ENCODE assay signal across 13 cellular contexts in genomic region chr5:151233576-151234202, GRCh38. TPM values are rescaled to one million over a fixed set of nuclear protein-coding genes. Genes with fewer than 3 reads are reported as not detected.
DNase-seq lines count a peak whose midpoint lies in the region; ATAC-seq and TF ChIP-seq lines count a peak whose summit lies in the region.
"Had no signal": no experiment of that assay in that cellular context is flagged by ENCODE, and none has a peak within 500 bp of the region (broad histone marks: within the 10 kb centered on the region; RNA-seq: fewer than 3 reads in every experiment).

No MANE protein-coding gene starts in this region.

- TF ChIP-seq CTCF in natural killer cell (IDR thresholded peaks at IDR 0.05) (no peak), thyroid gland (IDR thresholded peaks at IDR 0.05) (no peak)

- TF ChIP-seq POLR2A in thyroid gland (IDR thresholded peaks at IDR 0.05) = no peak

- ATAC-seq in natural killer cell treated with Interleukin-12 subunit alpha and Interleukin-12 subunit beta and Interleukin-15 and Interleukin-18, amount 100 ng/mL, for 72 hours = no peak
- ATAC-seq in natural killer cell = no peak
- ATAC-seq in HG02642 (IDR thresholded peaks at IDR 0.05; ENCODE audit: poor library complexity, unreplicated experiment) = peak; percentile 69
- peak; percentile 51 for ATAC-seq in HG03571 (IDR thresholded peaks at IDR 0.05; ENCODE audit: unreplicated experiment)
- no peak for ATAC-seq in stimulated activated naive CD8-positive, alpha-beta T cell treated with anti-CD3 and anti-CD28 coated beads, Interleukin-15, amount 100 ng/mL, for 72 hours

- H3K4me3 ChIP-seq in thyroid gland (replicated peaks in 1 of 3) = no peak overlapping the region
- H3K4me3 ChIP-seq: skin epidermis had no signal

- H3K27me3 ChIP-seq in thyroid gland = no peaks in the 10 kb centered on the region
- H3K27me3 ChIP-seq: esophagus squamous epithelium had no signal

- H3K27ac ChIP-seq in thyroid gland = no peak overlapping the region

- peaks cover 0 to 3% of the 10 kb centered on the region in 2 donors for H3K27me3 Mint-ChIP-seq in natural killer cell treated with Interleukin-12 subunit alpha and Interleukin-12 subunit beta and Interleukin-15 and Interleukin-18, amount 100 ng/mL, for 72 hours
- no peaks in the 10 kb centered on the region for H3K27me3 Mint-ChIP-seq in natural killer cell (ENCODE audit: low read depth in 2 of 2)
- H3K27me3 Mint-ChIP-seq in stimulated activated naive CD8-positive, alpha-beta T cell treated with anti-CD3 and anti-CD28 coated beads, Interleukin-15, amount 100 ng/mL, for 72 hours = no peaks in the 10 kb centered on the region

- intact Hi-C loops in natural killer cell (cut with micrococcal nuclease) (loop anchor here (5.0 kb wide), 1 partner anchor 96 kb away; no protein-coding TSS in a partner anchor), thyroid gland (cut with DNase I) (no loop called here)

- H3K4me1 Mint-ChIP-seq in natural killer cell treated with Interleukin-12 subunit alpha and Interleukin-12 subunit beta and Interleukin-15 and Interleukin-18, amount 100 ng/mL, for 72 hours (ENCODE audit: low read depth in 2 of 2) = peaks cover 12 to 14% of the 10 kb centered on the region in 2 donors
- peaks cover 12% of the 10 kb centered on the region in 2 donors for H3K4me1 Mint-ChIP-seq in natural killer cell
- peaks cover 27% of the 10 kb centered on the region for H3K4me1 Mint-ChIP-seq in stimulated activated naive CD8-positive, alpha-beta T cell treated with anti-CD3 and anti-CD28 coated beads, Interleukin-15, amount 100 ng/mL, for 72 hours

- no peaks in the 10 kb centered on the region for H3K9me3 Mint-ChIP-seq in natural killer cell treated with Interleukin-12 subunit alpha and Interleukin-12 subunit beta and Interleukin-15 and Interleukin-18, amount 100 ng/mL, for 72 hours
- H3K9me3 Mint-ChIP-seq in natural killer cell = no peaks in the 10 kb centered on the region
- no peaks in the 10 kb centered on the region for H3K9me3 Mint-ChIP-seq in stimulated activated naive CD8-positive, alpha-beta T cell treated with anti-CD3 and anti-CD28 coated beads, Interleukin-15, amount 100 ng/mL, for 72 hours

- H3K27ac Mint-ChIP-seq in natural killer cell treated with Interleukin-12 subunit alpha and Interleukin-12 subunit beta and Interleukin-15 and Interleukin-18, amount 100 ng/mL, for 72 hours = peak overlapping the region; percentile 26 to 42
- H3K27ac Mint-ChIP-seq in natural killer cell = no peak overlapping the region
- no peak overlapping the region for H3K27ac Mint-ChIP-seq in stimulated activated naive CD8-positive, alpha-beta T cell treated with anti-CD3 and anti-CD28 coated beads, Interleukin-15, amount 100 ng/mL, for 72 hours

- 65 to 69% methylated on average over 9 of the region's 9 CpGs for WGBS in thyroid gland, 2 donors

- peaks cover 4 to 15% of the 10 kb centered on the region in 2 donors for H3K4me1 ChIP-seq in thyroid gland

- no peak for DNase-seq in natural killer cell treated with Interleukin-12 subunit alpha and Interleukin-12 subunit beta and Interleukin-15 and Interleukin-18, amount 100 ng/mL, for 72 hours (ENCODE audit: low spot score)
- DNase-seq in natural killer cell (no peak), thyroid gland (no peak), SW 1271 (lab: John Stamatoyannopoulos, UW) (no peak), epidermal melanocyte (ENCODE audit: insufficient read length, low spot score) (no peak)
- DNase-seq in stimulated activated naive CD8-positive, alpha-beta T cell treated with anti-CD3 and anti-CD28 coated beads, Interleukin-15, amount 100 ng/mL, for 72 hours = no peak
- DNase-seq: activated CD4-positive, alpha-beta T cell treated with anti-CD3 and anti-CD28 coated beads for 1 hour; amniotic stem cell; esophagus squamous epithelium; left ventricle myocardium superior had no signal

- H3K36me3 Mint-ChIP-seq in natural killer cell treated with Interleukin-12 subunit alpha and Interleukin-12 subunit beta and Interleukin-15 and Interleukin-18, amount 100 ng/mL, for 72 hours = no peaks in the 10 kb centered on the region
- H3K36me3 Mint-ChIP-seq in natural killer cell = no peaks in the 10 kb centered on the region

- no peaks in the 10 kb centered on the region for H3K36me3 ChIP-seq in thyroid gland
- H3K36me3 ChIP-seq: esophagus squamous epithelium had no signal

- H3K4me3 Mint-ChIP-seq in natural killer cell treated with Interleukin-12 subunit alpha and Interleukin-12 subunit beta and Interleukin-15 and Interleukin-18, amount 100 ng/mL, for 72 hours = no peak overlapping the region
- H3K4me3 Mint-ChIP-seq in natural killer cell = no peak overlapping the region
- H3K4me3 Mint-ChIP-seq in stimulated activated naive CD8-positive, alpha-beta T cell treated with anti-CD3 and anti-CD28 coated beads, Interleukin-15, amount 100 ng/mL, for 72 hours = no peak overlapping the region

- H3K9me3 ChIP-seq in thyroid gland = no peaks in the 10 kb centered on the region
- H3K9me3 ChIP-seq: esophagus squamous epithelium had no signal

RNA-seq across cellular contexts. Expression of gene CCDC69, which starts 9.8 kb away (rescaled TPM):
- 10 to 100 TPM; 59.6 to 98.5 TPM for total RNA-seq in natural killer cell treated with Interleukin-12 subunit alpha and Interleukin-12 subunit beta and Interleukin-15 and Interleukin-18, amount 100 ng/mL, for 72 hours
- total RNA-seq in natural killer cell (100 to 1,000 TPM; 181 to 227 (median 204) TPM), thyroid gland (10 to 100 TPM; 13.5 to 51.6 (median 18.3) TPM)

RNA-seq across cellular contexts. Expression of gene GM2A, which starts 19.3 kb away (rescaled TPM):
- total RNA-seq in natural killer cell treated with Interleukin-12 subunit alpha and Interleukin-12 subunit beta and Interleukin-15 and Interleukin-18, amount 100 ng/mL, for 72 hours = 10 to 100 TPM; 15.4 to 15.9 TPM
- total RNA-seq in natural killer cell = 10 to 100 TPM in 2 of 3 donors, 1 to 10 TPM in 1; 9.6 to 15.9 (median 15.6) TPM
- total RNA-seq in thyroid gland = 10 to 100 TPM; 15.4 to 23.8 (median 18.8) TPM

Comparison
In these comparisons a context has a peak if more than half of its experiments do, and no peak if none do; other contexts are left out.
1. H3K27ac Mint-ChIP-seq: peak in natural killer cell treated with Interleukin-12 subunit alpha and Interleukin-12 subunit beta and Interleukin-15 and Interleukin-18, amount 100 ng/mL, for 72 hours (2 of 2); none in natural killer cell (0 of 2) and stimulated activated naive CD8-positive, alpha-beta T cell treated with anti-CD3 and anti-CD28 coated beads, Interleukin-15, amount 100 ng/mL, for 72 hours (0 of 2).
2. ATAC-seq: peak in HG02642 (single experiment) and HG03571 (single experiment); none in natural killer cell treated with Interleukin-12 subunit alpha and Interleukin-12 subunit beta and Interleukin-15 and Interleukin-18, amount 100 ng/mL, for 72 hours (0 of 2), natural killer cell (0 of 3) and stimulated activated naive CD8-positive, alpha-beta T cell treated with anti-CD3 and anti-CD28 coated beads, Interleukin-15, amount 100 ng/mL, for 72 hours (single experiment).